9 cellular contexts compared by ENCODE assay signal in the genomic region with DNA sequence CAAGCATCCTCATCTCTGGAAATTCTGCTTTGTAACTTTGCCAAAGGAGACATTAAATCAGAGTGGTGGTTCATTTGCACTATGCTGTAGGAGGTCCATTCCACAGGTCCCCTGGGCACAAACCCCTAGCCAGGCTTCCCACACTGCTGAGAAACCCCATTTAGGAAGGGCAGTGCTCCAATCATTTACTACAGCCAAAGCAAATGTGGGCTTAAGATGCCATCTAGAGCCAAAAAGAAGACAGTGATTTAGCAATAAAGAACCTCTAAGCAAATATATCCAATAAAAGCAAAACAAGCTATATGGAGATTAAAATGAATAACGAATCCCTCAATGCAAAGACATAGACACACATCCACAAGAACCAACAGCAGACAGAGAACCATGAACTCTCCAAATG.
DNase-seq lines count a peak whose midpoint lies in the region; TF ChIP-seq lines count a peak whose summit lies in the region.
"Had no signal": no experiment of that assay in that cellular context is flagged by ENCODE, and none has a peak within 500 bp of the region (broad histone marks: within the 10 kb centered on the region; RNA-seq: fewer than 3 reads in every experiment).

No MANE protein-coding gene starts in this region.

- H2AK5ac ChIP-seq in mesenchymal stem cell (ENCODE audit: low read length, severe bottlenecking) = no peak overlapping the region

- DNase-seq in EH (ENCODE audit: low read depth) = peak; percentile 50
- peak; percentile 42 for DNase-seq in astrocyte of the spinal cord (ENCODE audit: low read depth, low spot score)
- DNase-seq in mesenchymal stem cell = peak; percentile 59
- DNase-seq in tibial artery = no peak
- DNase-seq in activated CD4-positive, CD25-positive, alpha-beta regulatory T cell treated with anti-CD3 and anti-CD28 coated beads, Interleukin-2, amount 50 U/mL, for 72 hours = no peak
- no peak for DNase-seq in stimulated activated naive CD4-positive, alpha-beta T cell (lab: John Stamatoyannopoulos, UW)
- no peak for DNase-seq in coronary artery (ENCODE audit: low spot score)
- DNase-seq: activated CD8-positive, alpha-beta memory T cell treated with anti-CD3 and anti-CD28 coated beads, Interleukin-2, amount 50 U/mL, for 4 hours had no signal

- in situ Hi-C loops in astrocyte of the spinal cord (cut with HindIII; ENCODE audit: low sequenced_read_pairs) = no loop called here

- H4K8ac ChIP-seq in mesenchymal stem cell (ENCODE audit: low read length) = no peak overlapping the region

- H3K4me2 ChIP-seq in mesenchymal stem cell (ENCODE audit: low read length, poor library complexity, severe bottlenecking) = no peak overlapping the region

- no peak overlapping the region for H4K91ac ChIP-seq in mesenchymal stem cell (ENCODE audit: low read length)

- H3K4me1 ChIP-seq in mesenchymal stem cell (ENCODE audit: control insufficient read depth, insufficient read depth, low read depth, low read length) = no peaks in the 10 kb centered on the region
- H3K4me1 ChIP-seq in tibial artery = no peaks in the 10 kb centered on the region

- H3K9me3 ChIP-seq in mesenchymal stem cell (ENCODE audit: control insufficient read depth, low read length) = peaks cover 24% of the 10 kb centered on the region
- H3K9me3 ChIP-seq in tibial artery = peaks cover 0 to 16% (median 0%) of the 10 kb centered on the region in 3 donors

- H3K27ac ChIP-seq in mesenchymal stem cell (ENCODE audit: low read length, poor library complexity, severe bottlenecking) = no peak overlapping the region
- H3K27ac ChIP-seq in tibial artery = no peak overlapping the region
- no peak overlapping the region for H3K27ac ChIP-seq in coronary artery

- no peak overlapping the region for H2AFZ ChIP-seq in mesenchymal stem cell (ENCODE audit: low read depth, low read length)

- TF ChIP-seq CTCF in LNCAP (IDR thresholded peaks at IDR 0.05) = peak; percentile 47
- TF ChIP-seq CTCF in astrocyte of the spinal cord (IDR thresholded peaks at IDR 0.05; ENCODE audit: low read depth, low read length) = peak; percentile 28
- TF ChIP-seq CTCF in tibial artery (IDR thresholded peaks at IDR 0.05) = no peak
- no peak for TF ChIP-seq CTCF in coronary artery (IDR thresholded peaks at IDR 0.05)

- H3K27me3 ChIP-seq in mesenchymal stem cell (ENCODE audit: control insufficient read depth in 1 of 2, insufficient read depth in 1 of 2, low read length in 2 of 2) = no peaks in the 10 kb centered on the region
- peaks cover 0 to 2% of the 10 kb centered on the region in 2 donors for H3K27me3 ChIP-seq in tibial artery

- no peak overlapping the region for H3K9ac ChIP-seq in mesenchymal stem cell (ENCODE audit: low read length)

- intact Hi-C loops in tibial artery (cut with DNase I; ENCODE audit: low total_unique reads) = no loop called here

- no peaks in the 10 kb centered on the region for H3K79me1 ChIP-seq in mesenchymal stem cell (replicated peaks; ENCODE audit: low read length, poor library complexity, severe bottlenecking)

- H3K36me3 ChIP-seq in mesenchymal stem cell (ENCODE audit: control insufficient read depth in 1 of 2, insufficient read depth in 2 of 2, low read depth in 1 of 2, low read length in 2 of 2) (no peaks in the 10 kb centered on the region), tibial artery (no peaks in the 10 kb centered on the region)

- H3K4me3 ChIP-seq in astrocyte of the spinal cord (ENCODE audit: low read depth, low read length) = no peak overlapping the region
- no peak overlapping the region for H3K4me3 ChIP-seq in mesenchymal stem cell (ENCODE audit: insufficient read depth in 1 of 2, low read depth in 1 of 2, low read length in 2 of 2)
- H3K4me3 ChIP-seq in tibial artery = no peak overlapping the region
- no peak overlapping the region for H3K4me3 ChIP-seq in coronary artery

- H3K18ac ChIP-seq in mesenchymal stem cell (ENCODE audit: low read depth in 1 of 2, low read length in 2 of 2) = no peak overlapping the region

- no peak overlapping the region for H3K23ac ChIP-seq in mesenchymal stem cell (ENCODE audit: low read length in 2 of 2)

- WGBS in mesenchymal stem cell = 7% methylated on average over 1 of the region's 1 CpG

- H2BK12ac ChIP-seq in mesenchymal stem cell (ENCODE audit: low read length in 2 of 2) = no peak overlapping the region

- no peak overlapping the region for H3K14ac ChIP-seq in mesenchymal stem cell (ENCODE audit: low read length in 2 of 2)

- H2BK5ac ChIP-seq in mesenchymal stem cell (ENCODE audit: low read depth, low read length, poor library complexity, severe bottlenecking) = no peak overlapping the region

- H2BK15ac ChIP-seq in mesenchymal stem cell (ENCODE audit: low read depth, poor library complexity, severe bottlenecking) = no peak overlapping the region

- H2BK120ac ChIP-seq in mesenchymal stem cell (ENCODE audit: low read depth, low read length) = no peak overlapping the region

- no peak overlapping the region for H3K4ac ChIP-seq in mesenchymal stem cell (ENCODE audit: low read depth in 1 of 2, low read length in 2 of 2)

Comparison
In these comparisons a context has a peak if more than half of its experiments do, and no peak if none do; other contexts are left out.
1. DNase-seq: peak in EH (single experiment), astrocyte of the spinal cord (single experiment) and mesenchymal stem cell (single experiment); none in tibial artery (0 of 2), activated CD4-positive, CD25-positive, alpha-beta regulatory T cell treated with anti-CD3 and anti-CD28 coated beads, Interleukin-2, amount 50 U/mL, for 72 hours (single experiment), stimulated activated naive CD4-positive, alpha-beta T cell (0 of 6) and coronary artery (single experiment).
2. CTCF ChIP-seq: peak in LNCAP (single experiment) and astrocyte of the spinal cord (single experiment); none in tibial artery (0 of 2) and coronary artery (single experiment).